Comparison of ENCODE assay signal across 8 cellular contexts in the genomic region with DNA sequence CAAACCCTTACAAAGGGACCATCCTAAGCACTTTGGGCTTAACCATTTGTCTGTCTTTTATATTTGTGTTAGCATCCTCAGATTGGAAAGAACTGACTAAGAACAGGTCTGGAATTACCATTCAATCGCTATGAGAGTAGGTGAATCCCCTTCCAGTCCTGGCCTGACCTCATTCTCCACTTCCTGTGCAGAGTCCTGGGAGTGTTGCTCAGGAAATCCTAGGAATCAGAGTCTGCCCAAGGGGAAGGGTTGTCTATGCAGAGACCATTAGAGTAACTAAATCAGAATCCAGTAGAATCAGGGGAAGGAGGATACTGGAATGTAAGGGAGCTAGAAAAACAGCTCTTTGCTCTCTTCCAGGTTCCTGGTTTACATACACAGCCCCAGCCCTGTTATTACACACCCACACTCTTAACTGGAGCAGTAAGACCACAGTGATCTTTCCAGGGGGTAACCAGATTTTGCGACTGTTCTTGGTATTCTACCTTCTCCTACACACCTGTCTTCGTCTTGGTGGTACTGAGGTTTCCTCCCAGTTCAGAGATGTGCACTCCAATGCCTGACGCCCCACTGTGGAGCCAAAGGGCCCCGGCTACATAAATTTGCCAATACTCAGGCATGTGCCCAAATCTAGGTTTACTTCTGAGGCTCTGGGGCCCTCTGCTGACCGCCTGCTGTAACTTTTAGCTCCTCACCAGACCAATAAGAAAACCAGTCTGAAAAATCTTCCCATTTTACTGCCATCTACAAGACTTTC.
DNase-seq lines count a peak whose midpoint lies in the region; ATAC-seq and TF ChIP-seq lines count a peak whose summit lies in the region.

No MANE protein-coding gene starts in this region.

- peak; percentile 88 for TF ChIP-seq CTCF in chondrocyte (IDR thresholded peaks at IDR 0.05)

- H3K9me3 Mint-ChIP-seq in chondrocyte (ENCODE audit: low read depth): no peaks in the 10 kb centered on the region

- peak overlapping the region; percentile 89 for H3K27ac Mint-ChIP-seq in chondrocyte (ENCODE audit: unreplicated experiment)

- DNase-seq in DMS 273 (lab: John Stamatoyannopoulos, UW; ENCODE audit: unreplicated experiment) (peak; percentile 77), DMS 273 treated with DMSO at 0.1 percent for 48 hours (lab: John Stamatoyannopoulos, UW) (no peak), KBM-7 (peak; percentile 72), T follicular helper cell (ENCODE audit: low read depth) (peak; percentile 37), chondrocyte (ENCODE audit: low spot score) (peak; percentile 56), kidney tubule cell (ENCODE audit: low spot score) (peak; percentile 79)
- DNase-seq in stimulated activated CD4-positive, alpha-beta T cell treated with anti-CD3 and anti-CD28 coated beads, Interleukin-4, amount 100 ng/mL, for 24 hours: peak; percentile 40

- ATAC-seq in HG02870 (IDR thresholded peaks at IDR 0.05; ENCODE audit: unreplicated experiment): no peak

- in situ Hi-C loops in KBM-7 (cut with MboI; ENCODE audit: low pct_unique_long_range_greater_than_20kb, low sequenced_read_pairs): no loop called here

- H3K36me3 Mint-ChIP-seq in chondrocyte (ENCODE audit: low read depth): no peaks in the 10 kb centered on the region

- H3K4me3 Mint-ChIP-seq in chondrocyte (ENCODE audit: unreplicated experiment): no peak overlapping the region

- peaks cover 42% of the 10 kb centered on the region for H3K4me1 Mint-ChIP-seq in chondrocyte (ENCODE audit: low read depth)

- H3K27me3 Mint-ChIP-seq in chondrocyte (ENCODE audit: low read depth): no peaks in the 10 kb centered on the region
